ENCODE assay signal across 10 cellular contexts in the genomic region with DNA sequence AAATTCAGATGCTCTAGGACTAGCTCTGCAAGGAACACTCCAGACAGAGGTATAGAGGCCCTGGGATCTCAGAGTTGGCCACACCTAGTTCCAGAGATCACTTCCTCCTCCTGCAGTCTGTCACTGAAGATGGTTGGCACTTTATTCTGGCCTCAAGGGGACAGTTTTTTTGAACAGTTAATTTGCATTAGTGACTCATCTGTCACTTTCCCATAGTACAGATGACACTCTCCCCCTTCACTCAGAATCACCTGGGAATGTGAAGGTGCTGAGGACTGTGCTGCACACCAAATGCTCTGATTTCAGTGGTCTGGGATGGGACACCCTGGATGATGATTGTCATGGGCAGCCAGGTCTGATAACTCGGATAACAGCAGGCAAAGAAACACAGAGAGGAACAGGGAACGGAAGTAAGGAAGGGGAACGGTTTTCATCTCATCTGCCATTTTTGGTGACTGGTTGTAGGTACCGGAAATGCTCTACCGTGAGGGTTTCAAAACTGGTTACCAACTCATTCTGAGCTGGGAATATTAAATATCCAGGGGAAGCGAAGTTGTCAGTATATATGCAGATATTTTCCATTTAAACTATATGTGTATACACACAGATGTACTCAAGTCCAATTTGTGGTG.
DNase-seq lines count a peak whose midpoint lies in the region; ATAC-seq and TF ChIP-seq lines count a peak whose summit lies in the region.
"Had no signal": no experiment of that assay in that cellular context is flagged by ENCODE, and none has a peak within 500 bp of the region (broad histone marks: within the 10 kb centered on the region; RNA-seq: fewer than 3 reads in every experiment).

No MANE protein-coding gene starts in this region.

- peak overlapping the region; percentile 2; the same call in 1 of the 2 replicates for H3K4me3 ChIP-seq in GM23338
- no peak overlapping the region for H3K4me3 ChIP-seq in naive thymus-derived CD4-positive, alpha-beta T cell (ENCODE audit: low read length)

- peak overlapping the region; percentile 19; the same call in 1 of the 3 replicates for H3K4me3 Mint-ChIP-seq in GM23338
- no peak overlapping the region for H3K4me3 Mint-ChIP-seq in naive thymus-derived CD4-positive, alpha-beta T cell
- H3K4me3 Mint-ChIP-seq: neural crest cell had no signal

- H4K20me1 ChIP-seq in GM23338 (replicated peaks; ENCODE audit: insufficient read depth), result no peaks in the 10 kb centered on the region

- no peaks in the 10 kb centered on the region for H3F3A ChIP-seq in GM23338 (replicated peaks; ENCODE audit: low read depth)

- no peaks in the 10 kb centered on the region for H3K9me3 Mint-ChIP-seq in GM23338
- H3K9me3 Mint-ChIP-seq in naive thymus-derived CD4-positive, alpha-beta T cell, result no peaks in the 10 kb centered on the region
- H3K9me3 Mint-ChIP-seq: neural crest cell had no signal

- no peak overlapping the region for H2AFZ ChIP-seq in GM23338

- peaks cover 69% of the 10 kb centered on the region for H3K4me1 ChIP-seq in GM23338 (ENCODE audit: insufficient read depth)
- H3K4me1 ChIP-seq in naive thymus-derived CD4-positive, alpha-beta T cell (ENCODE audit: control insufficient read depth in 2 of 2, insufficient read depth in 2 of 2, low read length in 2 of 2), result no peaks in the 10 kb centered on the region

- H3K36me3 ChIP-seq in GM23338 (ENCODE audit: insufficient read depth), result no peaks in the 10 kb centered on the region
- H3K36me3 ChIP-seq in naive thymus-derived CD4-positive, alpha-beta T cell (ENCODE audit: control insufficient read depth in 2 of 3, insufficient read depth in 3 of 3, low read length in 3 of 3), result peaks cover 0 to 9% (median 3%) of the 10 kb centered on the region in 3 experiments

- no peaks in the 10 kb centered on the region for H3K27me3 ChIP-seq in GM23338 (ENCODE audit: insufficient read depth)
- no peaks in the 10 kb centered on the region for H3K27me3 ChIP-seq in naive thymus-derived CD4-positive, alpha-beta T cell (ENCODE audit: control insufficient read depth in 2 of 2, insufficient read depth in 2 of 2, low read length in 2 of 2)

- H3K27ac Mint-ChIP-seq in GM23338, result peak overlapping the region; percentile 87
- H3K27ac Mint-ChIP-seq in naive thymus-derived CD4-positive, alpha-beta T cell, result no peak overlapping the region

- DNase-seq in GM23338 (ENCODE audit: low spot score) (no peak), head of caudate nucleus (no peak), AG08395 (ENCODE audit: low spot score) (no peak)
- no peak for DNase-seq in naive thymus-derived CD4-positive, alpha-beta T cell
- DNase-seq in stimulated activated CD8-positive, alpha-beta memory T cell treated with anti-CD3 and anti-CD28 coated beads, Interleukin-4, amount 100 ng/mL, for 48 hours, result no peak
- DNase-seq: activated effector memory CD4-positive, alpha-beta T cell treated with Interleukin-2 at 50 U/mL for 16 hours had no signal

- CTCF ChIA-PET in naive thymus-derived CD4-positive, alpha-beta T cell (lab: Charles Lee), result no interaction called here

- no peak for TF ChIP-seq CTCF in GM23338 (conservative IDR thresholded peaks at IDR 0.05; ENCODE audit: low read depth in 2 of 2)

- H3K9me2 ChIP-seq in GM23338 (ENCODE audit: insufficient read depth), result no peaks in the 10 kb centered on the region

- ATAC-seq in GM19035 (IDR thresholded peaks at IDR 0.05; ENCODE audit: unreplicated experiment) (peak; percentile 94), GM23338 (no peak), HG03571 (IDR thresholded peaks at IDR 0.05; ENCODE audit: unreplicated experiment) (peak; percentile 95)
- ATAC-seq in naive thymus-derived CD4-positive, alpha-beta T cell, result peak; percentile 44

- intact Hi-C loops in naive thymus-derived CD4-positive, alpha-beta T cell (cut with micrococcal nuclease), result no loop called here
- intact Hi-C loops in head of caudate nucleus (cut with DNase I), result no loop called here

- H3K27ac ChIP-seq in GM23338 (ENCODE audit: low read depth), result peak overlapping the region; percentile 96
- H3K27ac ChIP-seq in naive thymus-derived CD4-positive, alpha-beta T cell (ENCODE audit: low read depth, low read length), result no peak overlapping the region
- H3K27ac ChIP-seq: RWPE1 had no signal

- H3K79me2 ChIP-seq in GM23338 (replicated peaks; ENCODE audit: insufficient read depth), result no peaks in the 10 kb centered on the region

- H3K4me1 Mint-ChIP-seq in GM23338, result peaks cover 74% of the 10 kb centered on the region
- H3K4me1 Mint-ChIP-seq in naive thymus-derived CD4-positive, alpha-beta T cell, result peaks cover 0 to 15% (median 0%) of the 10 kb centered on the region in 7 donors

- peak overlapping the region; percentile 68 for H3K4me2 ChIP-seq in GM23338

- POLR2A ChIA-PET in naive thymus-derived CD4-positive, alpha-beta T cell (lab: Charles Lee), result no interaction called here

- peaks cover 13% of the 10 kb centered on the region for H3K27me3 Mint-ChIP-seq in GM23338 (ENCODE audit: insufficient read depth, low read depth, poor library complexity)
- H3K27me3 Mint-ChIP-seq in naive thymus-derived CD4-positive, alpha-beta T cell, result no peaks in the 10 kb centered on the region

- H3K36me3 Mint-ChIP-seq in GM23338 (ENCODE audit: low read depth), result no peaks in the 10 kb centered on the region
- peaks cover 0 to 30% (median 3%) of the 10 kb centered on the region in 5 donors for H3K36me3 Mint-ChIP-seq in naive thymus-derived CD4-positive, alpha-beta T cell

- H3K9me3 ChIP-seq in naive thymus-derived CD4-positive, alpha-beta T cell (ENCODE audit: control insufficient read depth in 2 of 3, low read length in 3 of 3), result no peaks in the 10 kb centered on the region

TF ChIP-seq in GM23338, 12 proteins besides CTCF, POLR2A, EP300 and RAD21 (continues in another document):
- no peak for TF ChIP-seq ZNF331 (CRISPR knock-in tag; IDR thresholded peaks at IDR 0.05; ENCODE audit: low read depth)
- no peak for TF ChIP-seq POLR2AphosphoS5 (IDR thresholded peaks at IDR 0.05; ENCODE audit: low read depth)
- TF ChIP-seq EZH2phosphoT487 (IDR thresholded peaks at IDR 0.05; ENCODE audit: unreplicated experiment), result no peak
- TF ChIP-seq NANOG (IDR thresholded peaks at IDR 0.05; ENCODE audit: borderline replicate concordance), result no peak
- no peak for TF ChIP-seq EZH2 (IDR thresholded peaks at IDR 0.05; ENCODE audit: low read depth, unreplicated experiment)
- no peak for TF ChIP-seq ZNF462 (CRISPR knock-in tag; IDR thresholded peaks at IDR 0.05)
- TF ChIP-seq STAT1 (IDR thresholded peaks at IDR 0.05; ENCODE audit: unreplicated experiment), result no peak
